In genomic region chr6:7165002-7165735, GRCh38 we compare ENCODE assay signal across 1 cellular context.
TF ChIP-seq lines count a peak whose summit lies in the region.

No MANE protein-coding gene starts in this region.

TF ChIP-seq in IMR-90, 13 proteins besides CTCF, POLR2A, EP300 and RAD21:
- no peak for TF ChIP-seq RCOR1 (IDR thresholded peaks at IDR 0.05; ENCODE audit: insufficient replicate concordance, low read length)
- TF ChIP-seq CHD1 (IDR thresholded peaks at IDR 0.05; ENCODE audit: low read depth, low read length): no peak
- no peak for TF ChIP-seq ELK1 (IDR thresholded peaks at IDR 0.05; ENCODE audit: borderline replicate concordance, low read depth, low read length)
- no peak for TF ChIP-seq MXI1 (IDR thresholded peaks at IDR 0.05; ENCODE audit: borderline replicate concordance, low read depth, low read length)
- TF ChIP-seq BHLHE40 (IDR thresholded peaks at IDR 0.05; ENCODE audit: low read depth, low read length): no peak
- no peak for TF ChIP-seq SMC3 (IDR thresholded peaks at IDR 0.05; ENCODE audit: low read depth, low read length)
- TF ChIP-seq RFX5 (IDR thresholded peaks at IDR 0.05; ENCODE audit: low read depth, low read length): no peak
- no peak for TF ChIP-seq FOS (IDR thresholded peaks at IDR 0.05; ENCODE audit: low read depth, low read length)
- no peak for TF ChIP-seq USF2 (IDR thresholded peaks at IDR 0.05; ENCODE audit: low read depth, low read length)
- TF ChIP-seq MAZ (IDR thresholded peaks at IDR 0.05; ENCODE audit: borderline replicate concordance, low read depth, low read length): no peak
- no peak for TF ChIP-seq CEBPB (IDR thresholded peaks at IDR 0.05; ENCODE audit: low read depth, low read length)
- TF ChIP-seq MAFK (IDR thresholded peaks at IDR 0.05; ENCODE audit: low read depth, low read length): no peak
